Comparison of ENCODE assay signal across 31 cellular contexts in the genomic region with DNA sequence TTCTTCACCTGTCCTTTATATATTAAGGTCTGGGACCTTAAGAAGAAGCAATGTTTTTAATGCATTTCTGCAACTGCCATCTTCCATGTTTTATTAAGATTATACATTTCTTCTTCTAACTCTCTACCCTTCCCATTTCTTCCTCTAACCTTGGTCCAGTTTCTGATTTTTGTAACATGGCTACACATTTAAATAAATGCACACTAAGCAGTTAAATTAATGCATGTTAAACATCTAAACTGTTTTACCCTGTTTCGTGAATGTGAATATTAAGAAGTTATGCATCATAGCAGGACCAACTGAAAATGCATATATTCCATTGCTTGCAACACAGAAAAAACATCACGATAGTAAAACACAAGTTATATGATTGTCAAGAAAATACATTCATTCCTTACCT. TPM values are rescaled to one million over a fixed set of nuclear protein-coding genes. Genes with fewer than 3 reads are reported as not detected.
DNase-seq lines count a peak whose midpoint lies in the region; ATAC-seq, FAIRE-seq and TF ChIP-seq lines count a peak whose summit lies in the region.
"Had no signal": no experiment of that assay in that cellular context is flagged by ENCODE, and none has a peak within 500 bp of the region (broad histone marks: within the 10 kb centered on the region; RNA-seq: fewer than 3 reads in every experiment).

No MANE protein-coding gene starts in this region.

- H3K9me3 ChIP-seq in HUES64 (ENCODE audit: insufficient read depth, low read depth, low read length), result no peaks in the 10 kb centered on the region
- H3K9me3 ChIP-seq in K562 (replicated peaks; ENCODE audit: control insufficient read depth, insufficient read depth, low read depth, low read length), result no peaks in the 10 kb centered on the region
- no peaks in the 10 kb centered on the region for H3K9me3 ChIP-seq in iPS-20b (ENCODE audit: insufficient read depth, low read depth, low read length)
- no peaks in the 10 kb centered on the region for H3K9me3 ChIP-seq in osteoblast (ENCODE audit: low read depth, low read length)

- H3K27ac ChIP-seq in HUES64 (ENCODE audit: low read depth, low read length), result no peak overlapping the region
- no peak overlapping the region for H3K27ac ChIP-seq in K562 (ENCODE audit: extremely low read depth, low read depth, low read length)
- H3K27ac ChIP-seq in iPS-20b (ENCODE audit: low read length), result no peak overlapping the region
- no peak overlapping the region for H3K27ac ChIP-seq in rectal smooth muscle tissue (ENCODE audit: low read depth, low read length)
- H3K27ac ChIP-seq in osteoblast (ENCODE audit: low read depth, low read length), result no peak overlapping the region
- H3K27ac ChIP-seq: foreskin keratinocyte, HL-60, skin epidermis had no signal

- no TSS peak for BruUV-seq in K562 (replicated peaks; lab: Mats Ljungman, UMichigan)

- FAIRE-seq in K562 (lab: Jason Lieb, UNC), result no peak

- no peaks in the 10 kb centered on the region for H3K36me3 ChIP-seq in HUES64 (ENCODE audit: insufficient read depth, low read length)
- H3K36me3 ChIP-seq in K562 (ENCODE audit: control insufficient read depth, insufficient read depth, low read length), result no peaks in the 10 kb centered on the region
- no peaks in the 10 kb centered on the region for H3K36me3 ChIP-seq in iPS-20b (ENCODE audit: insufficient read depth, low read depth, low read length)
- H3K36me3 ChIP-seq in rectal smooth muscle tissue (ENCODE audit: control insufficient read depth, insufficient read depth, low read length), result no peaks in the 10 kb centered on the region
- no peaks in the 10 kb centered on the region for H3K36me3 ChIP-seq in osteoblast (ENCODE audit: insufficient read depth, low read length)

- H2AFZ ChIP-seq in K562 (ENCODE audit: low read depth, low read length), result no peak overlapping the region
- no peak overlapping the region for H2AFZ ChIP-seq in osteoblast (ENCODE audit: low read length)

- no peak for DNase-seq in K562 (ENCODE audit: extremely low read depth in 1 of 4, low spot score in 3 of 4)
- no peak for DNase-seq in osteoblast (ENCODE audit: insufficient read length, low spot score, missing footprints)
- DNase-seq in COR-L47 (lab: John Stamatoyannopoulos, UW), result no peak
- DNase-seq in NCI-H1092 treated with DMSO at 0.1 percent for 48 hours (lab: John Stamatoyannopoulos, UW), result no peak
- DNase-seq: activated CD4-positive, alpha-beta T cell treated with anti-CD3 and anti-CD28 coated beads, Interleukin-2, amount 50 U/mL, for 1 hour; activated CD4-positive, CD25-positive, alpha-beta regulatory T cell; activated CD8-positive, alpha-beta memory T cell treated with anti-CD3 and anti-CD28 coated beads, Interleukin-2, amount 10 ng/mL, durations not matched to agents 7 days and 5 days; activated gamma-delta T cell; activated naive CD8-positive, alpha-beta T cell treated with anti-CD3 and anti-CD28 coated beads for 36 hours; activated T-cell treated with anti-CD3 and anti-CD28 coated beads, Interleukin-2, amount 50 U/mL, for 4 hours; DMS79 treated with DMSO at 0.1 percent for 48 hours; foreskin keratinocyte; GDM1; Kasumi-1; left cardiac atrium; NCI-H1436; NCI-H2081 treated with DMSO at 0.1 percent for 48 hours; NCI-H2227 treated with DMSO at 0.1 percent for 48 hours; NCI-H526; NK-92 treated with Interleukin-12 subunit alpha and Interleukin-12 subunit beta, amount 100 ng/mL, for 24 hours; stimulated activated naive CD4-positive, alpha-beta T cell treated with Interleukin-2 at 50 U/mL for 16 hours had no signal

- CTCF ChIA-PET in K562 (lab: Yijun Ruan, JAX; ENCODE audit: low intra/inter-chr PET ratio), result no interaction called here

- H4K20me1 ChIP-seq in K562 (replicated peaks; ENCODE audit: control insufficient read depth, insufficient read depth, low read length) (no peaks in the 10 kb centered on the region), osteoblast (ENCODE audit: insufficient read depth, low read length) (no peaks in the 10 kb centered on the region)

- TF ChIP-seq POLR2A in K562 (conservative IDR thresholded peaks at IDR 0.05), result no peak

- H3K79me2 ChIP-seq in K562 (ENCODE audit: control insufficient read depth, insufficient read depth, low read length) (no peaks in the 10 kb centered on the region), osteoblast (ENCODE audit: insufficient read depth, low read length) (no peaks in the 10 kb centered on the region)

- TF ChIP-seq RAD21 in K562 (CRISPR knock-in tag; conservative IDR thresholded peaks at IDR 0.05 in 1 of 2, IDR thresholded peaks at IDR 0.05 in 1 of 2), result no peak

- H3K4me1 ChIP-seq in HUES64 (ENCODE audit: insufficient read depth, low read length) (peaks cover 22% of the 10 kb centered on the region; the same call in 1 of the 2 replicates), K562 (replicated peaks in 1 of 2; ENCODE audit: control insufficient read depth in 2 of 2, insufficient read depth in 2 of 2, low read length in 2 of 2) (no peaks in the 10 kb centered on the region), iPS-20b (ENCODE audit: insufficient read depth, low read length) (peaks cover 6% of the 10 kb centered on the region; the same call in 1 of the 2 replicates), rectal smooth muscle tissue (ENCODE audit: control insufficient read depth, insufficient read depth, low read length) (no peaks in the 10 kb centered on the region), osteoblast (ENCODE audit: insufficient read depth, low read length) (no peaks in the 10 kb centered on the region)
- H3K4me1 ChIP-seq: foreskin keratinocyte had no signal

- H3K9ac ChIP-seq in HUES64 (ENCODE audit: low read depth, low read length), result no peak overlapping the region
- no peak overlapping the region for H3K9ac ChIP-seq in K562 (ENCODE audit: insufficient read depth in 1 of 2, low read depth in 2 of 2, low read length in 2 of 2)
- no peak overlapping the region for H3K9ac ChIP-seq in iPS-20b (ENCODE audit: low read depth, low read length)
- no peak overlapping the region for H3K9ac ChIP-seq in rectal smooth muscle tissue (ENCODE audit: low read length)

- TF ChIP-seq CTCF in K562 (IDR thresholded peaks at IDR 0.05 in 2 of 3, conservative IDR thresholded peaks at IDR 0.05 in 1 of 3; ENCODE audit: insufficient read depth in 2 of 3, low read depth in 1 of 3, low read length in 3 of 3) (no peak), osteoblast (IDR thresholded peaks at IDR 0.05; ENCODE audit: extremely low read depth, low read depth, low read length) (no peak)

- H3K4me3 ChIP-seq in HUES64 (ENCODE audit: low read length), result peak overlapping the region; percentile 56; the same call in 1 of the 2 replicates
- no peak overlapping the region for H3K4me3 ChIP-seq in K562
- H3K4me3 ChIP-seq in iPS-20b (ENCODE audit: low read length), result peak overlapping the region; percentile 71
- peak overlapping the region; percentile 23 for H3K4me3 ChIP-seq in rectal smooth muscle tissue (ENCODE audit: low read length)
- no peak overlapping the region for H3K4me3 ChIP-seq in osteoblast (ENCODE audit: insufficient read depth, low read length)
- H3K4me3 ChIP-seq: skin epidermis had no signal

- intact Hi-C loops in K562 (cut with micrococcal nuclease), result no loop called here

- TF ChIP-seq EP300 in K562 (IDR thresholded peaks at IDR 0.05; ENCODE audit: low read length), result no peak

- POLR2A ChIA-PET in K562 (lab: Yijun Ruan, JAX), result no interaction called here

- no peaks in the 10 kb centered on the region for H3K9me1 ChIP-seq in K562 (ENCODE audit: control insufficient read depth, insufficient read depth, low read length)

- in situ Hi-C loops in K562 (cut with MboI), result no loop called here

- ATAC-seq in K562 (no peak), HG02763 (IDR thresholded peaks at IDR 0.05; ENCODE audit: unreplicated experiment) (no peak)
- ATAC-seq: activated CD8-positive, alpha-beta memory T cell treated with anti-CD3 and anti-CD28 coated beads, Interleukin-2, amount 10 ng/mL, durations not matched to agents 7 days and 5 days; activated T-cell treated with anti-CD3 and anti-CD28 coated beads, Interleukin-2, amount 50 U/mL, for 4 hours; esophagus mucosa; foreskin keratinocyte had no signal

- H3K4me2 ChIP-seq in K562 (ENCODE audit: insufficient read depth, low read length) (no peak overlapping the region), osteoblast (ENCODE audit: insufficient read depth, low read length) (no peak overlapping the region)

- H3K27me3 ChIP-seq in HUES64 (ENCODE audit: insufficient read depth, low read length) (peaks cover 63% of the 10 kb centered on the region), K562 (ENCODE audit: control insufficient read depth in 2 of 2, insufficient read depth in 2 of 2, low read length in 2 of 2) (no peaks in the 10 kb centered on the region), iPS-20b (ENCODE audit: insufficient read depth, low read length) (peaks cover 62% of the 10 kb centered on the region), rectal smooth muscle tissue (ENCODE audit: control insufficient read depth, insufficient read depth, low read length) (peaks cover 3% of the 10 kb centered on the region), osteoblast (ENCODE audit: insufficient read depth, low read length) (no peaks in the 10 kb centered on the region)

- 84% methylated on average over 2 of the region's 2 CpGs for WGBS in HUES64
- 0% methylated on average over 2 of the region's 2 CpGs for WGBS in K562 (ENCODE audit: insufficient coverage, low coverage, missing lambda C conversion rate)

TF ChIP-seq in K562, 482 proteins besides CTCF, POLR2A, EP300 and RAD21 (continues in another document):
- TF ChIP-seq C11orf30 (IDR thresholded peaks at IDR 0.05; ENCODE audit: low read depth) (peak; percentile 25; the same call in 1 of the 2 replicates), ZC3H11A (IDR thresholded peaks at IDR 0.05; ENCODE audit: low read depth, low read length) (no peak)

RNA-seq across cellular contexts. Expression of gene BRINP3, which starts 3.7 kb away (rescaled TPM):
- polyA plus RNA-seq in HUES64 (2013, experiment 1 of 2), result not detected
- polyA plus RNA-seq in HUES64 (2013, experiment 2 of 2), result 0.32 TPM
- 3.6 and 7.0 TPM in 2 replicates for total RNA-seq in K562 (2011; cell fraction: chromatin; rRNA removed; ENCODE audit: low replicate concordance)
- 1.7 and 2.7 TPM in 2 replicates for total RNA-seq in K562 (2011; cell fraction: nucleolus; rRNA removed)
- 1.6 and 1.8 TPM in 2 replicates for total RNA-seq in K562 (2011; cell fraction: nucleoplasm; rRNA removed)
- total RNA-seq in K562 (2014; rRNA removed) (0.09 and 0.16 TPM in 2 replicates), K562 (2014; rRNA removed; fragmentation: Illumina TruSeq; extraction: Trizol) (0.10 and 0.22 TPM in 2 replicates), K562 (2015; rRNA removed; fragmentation: Illumina TruSeq; extraction: Trizol) (0.11 and 0.45 TPM in 2 replicates), K562 (2021) (0.16 and 0.31 TPM in 2 replicates), osteoblast (not detected in 2 replicates)
- polyA plus RNA-seq in K562 (2011; rRNA removed) (0.75 and 2.3 TPM in 2 replicates), K562 (2014; fragmentation: Illumina TruSeq; extraction: Trizol) (0.09 and 0.28 TPM in 2 replicates), K562 (2014; fragmentation: Nextera tagmentation; extraction: Ambion mirVana) (under 1 TPM; 0.24 to 0.28 TPM), K562 (2014; rRNA removed) (not detected in 2 replicates)
- polyA plus RNA-seq in K562 (2011; cell fraction: cytosol; rRNA removed), result 0.46 and 1.9 TPM in 2 replicates
- 1.2 and 3.1 TPM in 2 replicates for polyA plus RNA-seq in K562 (2011; cell fraction: nucleus; rRNA removed)
- 0.04 and 0.16 TPM in 2 replicates for polyA plus RNA-seq in K562 (2012)
- polyA minus RNA-seq in K562 (2011; rRNA and poly(A)+ RNA removed), result 2.7 and 8.0 TPM in 2 replicates
- 0.29 and 1.1 TPM in 2 replicates for polyA minus RNA-seq in K562 (2011; cell fraction: cytosol; rRNA and poly(A)+ RNA removed)
- 0.94 and 19.0 TPM in 2 replicates for polyA minus RNA-seq in K562 (2011; cell fraction: nucleus; rRNA and poly(A)+ RNA removed)
- total RNA-seq: activated CD8-positive, alpha-beta memory T cell treated with anti-CD3 and anti-CD28 coated beads, Interleukin-2, amount 10 ng/mL, durations not matched to agents 7 days and 5 days; activated naive CD8-positive, alpha-beta T cell treated with anti-CD3 and anti-CD28 coated beads for 36 hours; activated T-cell treated with anti-CD3 and anti-CD28 coated beads, Interleukin-2, amount 50 U/mL, for 4 hours; endodermal cell; esophagus mucosa; foreskin keratinocyte; T-helper 1 cell treated with Interleukin-12 subunit alpha and Interleukin-12 subunit beta and Interleukin-4 antibody, amounts not matched to agents 30 ng/mL and 1 ng/mL, for 36 hours had no signal
- polyA plus RNA-seq: CD14-positive monocyte, foreskin keratinocyte had no signal

Comparison
In these comparisons a context has a peak if more than half of its experiments do, and no peak if none do; other contexts are left out.
1. H3K4me3 ChIP-seq: peak in HUES64 (single experiment), iPS-20b (single experiment) and rectal smooth muscle tissue (single experiment); none in K562 (single experiment) and osteoblast (single experiment).